27 cellular contexts compared by ENCODE assay signal in genomic region chr11:92611157-92611556, GRCh38.
"Had no signal": no experiment of that assay in that cellular context is flagged by ENCODE, and none has a peak within 500 bp of the region (broad histone marks: within the 10 kb centered on the region; RNA-seq: fewer than 3 reads in every experiment).

No MANE protein-coding gene starts in this region.

- ATAC-seq: stimulated activated effector memory CD8-positive, alpha-beta T cell treated with anti-CD3 and anti-CD28 coated beads, Interleukin-12 subunit alpha, Interleukin-12 subunit beta, amount 100 ng/mL, for 72 hours; stimulated activated memory B cell treated with anti-CD40 and anti-IgM and Interleukin-4, amounts not matched to agents 10 μg/mL and 1 μg/mL and 100 μg/mL, for 72 hours; stimulated activated naive B cell treated with anti-CD40 and anti-IgM and Interleukin-4, amounts not matched to agents 10 μg/mL and 1 μg/mL and 100 μg/mL, for 72 hours; stimulated activated naive CD8-positive, alpha-beta T cell treated with anti-CD3 and anti-CD28 coated beads, Interleukin-15, amount 100 ng/mL, for 72 hours; stimulated activated naive CD8-positive, alpha-beta T cell treated with anti-CD3 and anti-CD28 coated beads, Interleukin-15, Interleukin-2, amounts not matched to agents 100 U/mL and 50 U/mL, for 24 hours; upper lobe of right lung had no signal

- H3K9me3 ChIP-seq: stomach, suprapubic skin, testis, thoracic aorta, thyroid gland, tibial artery, tibial nerve, transverse colon, upper lobe of left lung, upper lobe of right lung, uterus, vagina had no signal

- H3K4me3 Mint-ChIP-seq: stimulated activated effector memory CD8-positive, alpha-beta T cell treated with anti-CD3 and anti-CD28 coated beads, Interleukin-12 subunit alpha, Interleukin-12 subunit beta, amount 100 ng/mL, for 72 hours; stimulated activated memory B cell treated with anti-CD40 and anti-IgM and Interleukin-4, amounts not matched to agents 10 μg/mL and 1 μg/mL and 100 μg/mL, for 72 hours; stimulated activated naive B cell treated with anti-CD40 and anti-IgM and Interleukin-4, amounts not matched to agents 10 μg/mL and 1 μg/mL and 100 μg/mL, for 72 hours; stimulated activated naive CD8-positive, alpha-beta T cell treated with anti-CD3 and anti-CD28 coated beads, Interleukin-15, amount 100 ng/mL, for 72 hours; stimulated activated naive CD8-positive, alpha-beta T cell treated with anti-CD3 and anti-CD28 coated beads, Interleukin-15, Interleukin-2, amounts not matched to agents 100 ng/mL and 50 ng/mL, for 24 hours; type B pancreatic cell had no signal

- H3K27me3 ChIP-seq: stomach, suprapubic skin, testis, thyroid gland, tibial artery, tibial nerve, transverse colon, upper lobe of left lung, upper lobe of right lung, uterus, vagina had no signal

- H3K4me3 ChIP-seq: stomach, suprapubic skin, testis, thoracic aorta, thyroid gland, tibial artery, tibial nerve, transverse colon, upper lobe of left lung, upper lobe of right lung, uterus, vagina had no signal

- H3K27me3 Mint-ChIP-seq: stimulated activated memory B cell treated with anti-CD40 and anti-IgM and Interleukin-4, amounts not matched to agents 10 μg/mL and 1 μg/mL and 100 μg/mL, for 72 hours; stimulated activated naive B cell treated with anti-CD40 and anti-IgM and Interleukin-4, amounts not matched to agents 10 μg/mL and 1 μg/mL and 100 μg/mL, for 72 hours; stimulated activated naive CD8-positive, alpha-beta T cell treated with anti-CD3 and anti-CD28 coated beads, Interleukin-15, amount 100 ng/mL, for 72 hours; stimulated activated naive CD8-positive, alpha-beta T cell treated with anti-CD3 and anti-CD28 coated beads, Interleukin-15, Interleukin-2, amounts not matched to agents 100 ng/mL and 50 ng/mL, for 24 hours; type B pancreatic cell had no signal

- H3K4me1 Mint-ChIP-seq: stimulated activated effector memory CD8-positive, alpha-beta T cell treated with anti-CD3 and anti-CD28 coated beads, Interleukin-12 subunit alpha, Interleukin-12 subunit beta, amount 100 ng/mL, for 72 hours; stimulated activated memory B cell treated with anti-CD40 and anti-IgM and Interleukin-4, amounts not matched to agents 10 μg/mL and 1 μg/mL and 100 μg/mL, for 72 hours; stimulated activated naive B cell treated with anti-CD40 and anti-IgM and Interleukin-4, amounts not matched to agents 10 μg/mL and 1 μg/mL and 100 μg/mL, for 72 hours; stimulated activated naive CD8-positive, alpha-beta T cell treated with anti-CD3 and anti-CD28 coated beads, Interleukin-15, amount 100 ng/mL, for 72 hours had no signal

- H3K27ac Mint-ChIP-seq: stimulated activated effector memory CD8-positive, alpha-beta T cell treated with anti-CD3 and anti-CD28 coated beads, Interleukin-12 subunit alpha, Interleukin-12 subunit beta, amount 100 ng/mL, for 72 hours; stimulated activated memory B cell treated with anti-CD40 and anti-IgM and Interleukin-4, amounts not matched to agents 10 μg/mL and 1 μg/mL and 100 μg/mL, for 72 hours; stimulated activated naive B cell treated with anti-CD40 and anti-IgM and Interleukin-4, amounts not matched to agents 10 μg/mL and 1 μg/mL and 100 μg/mL, for 72 hours; stimulated activated naive CD8-positive, alpha-beta T cell treated with anti-CD3 and anti-CD28 coated beads, Interleukin-15, amount 100 ng/mL, for 72 hours; stimulated activated naive CD8-positive, alpha-beta T cell treated with anti-CD3 and anti-CD28 coated beads, Interleukin-15, Interleukin-2, amounts not matched to agents 100 ng/mL and 50 ng/mL, for 24 hours; type B pancreatic cell had no signal

- H3K9me3 Mint-ChIP-seq: stimulated activated effector memory CD8-positive, alpha-beta T cell treated with anti-CD3 and anti-CD28 coated beads, Interleukin-12 subunit alpha, Interleukin-12 subunit beta, amount 100 ng/mL, for 72 hours; stimulated activated memory B cell treated with anti-CD40 and anti-IgM and Interleukin-4, amounts not matched to agents 10 μg/mL and 1 μg/mL and 100 μg/mL, for 72 hours; stimulated activated naive B cell treated with anti-CD40 and anti-IgM and Interleukin-4, amounts not matched to agents 10 μg/mL and 1 μg/mL and 100 μg/mL, for 72 hours; stimulated activated naive CD8-positive, alpha-beta T cell treated with anti-CD3 and anti-CD28 coated beads, Interleukin-15, amount 100 ng/mL, for 72 hours; stimulated activated naive CD8-positive, alpha-beta T cell treated with anti-CD3 and anti-CD28 coated beads, Interleukin-15, Interleukin-2, amounts not matched to agents 100 ng/mL and 50 ng/mL, for 24 hours; type B pancreatic cell had no signal

- H3K36me3 Mint-ChIP-seq: stimulated activated effector memory CD8-positive, alpha-beta T cell treated with anti-CD3 and anti-CD28 coated beads, Interleukin-12 subunit alpha, Interleukin-12 subunit beta, amount 100 ng/mL, for 72 hours; stimulated activated memory B cell treated with anti-CD40 and anti-IgM and Interleukin-4, amounts not matched to agents 10 μg/mL and 1 μg/mL and 100 μg/mL, for 72 hours; stimulated activated naive B cell treated with anti-CD40 and anti-IgM and Interleukin-4, amounts not matched to agents 10 μg/mL and 1 μg/mL and 100 μg/mL, for 72 hours; type B pancreatic cell had no signal

- H3K36me3 ChIP-seq: stomach, suprapubic skin, thoracic aorta, thyroid gland, tibial artery, tibial nerve, transverse colon, upper lobe of left lung, upper lobe of right lung, uterus, vagina had no signal

- H3K4me1 ChIP-seq: stomach, suprapubic skin, testis, thyroid gland, tibial artery, tibial nerve, transverse colon, upper lobe of left lung, upper lobe of right lung, uterus, vagina had no signal

- H3K27ac ChIP-seq: stomach, suprapubic skin, testis, thoracic aorta, thyroid gland, tibial artery, tibial nerve, transverse colon, upper lobe of left lung, upper lobe of right lung, uterus, vagina had no signal

- DNase-seq: stimulated activated CD4-positive, alpha-beta T cell treated with anti-CD3 and anti-CD28 coated beads, Interleukin-2, amount 100 ng/mL, for 48 hours; stimulated activated CD4-positive, alpha-beta T cell treated with anti-CD3 and anti-CD28 coated beads, Interleukin-4, amount 100 ng/mL, for 1 hour; stimulated activated CD4-positive, alpha-beta T cell treated with anti-CD3 and anti-CD28 coated beads, Interleukin-4, amount 100 ng/mL, for 24 hours; stimulated activated CD4-positive, alpha-beta T cell treated with anti-CD3 and anti-CD28 coated beads, Interleukin-4, amount 100 ng/mL, for 4 hours; stimulated activated CD8-positive, alpha-beta memory T cell treated with anti-CD3 and anti-CD28 coated beads, Interleukin-4, amount 100 ng/mL, for 48 hours; stimulated activated naive B cell treated with anti-CD40 and anti-IgM and Interleukin-4, amounts not matched to agents 10 μg/mL and 1 μg/mL and 100 μg/mL, for 72 hours; stimulated activated naive CD4-positive, alpha-beta T cell; stimulated activated naive CD4-positive, alpha-beta T cell treated with Interleukin-2 at 50 U/mL for 16 hours; stimulated activated naive CD8-positive, alpha-beta T cell treated with anti-CD3 and anti-CD28 coated beads, Interleukin-15, amount 100 ng/mL, for 72 hours; stimulated activated naive CD8-positive, alpha-beta T cell treated with anti-CD3 and anti-CD28 coated beads, Interleukin-15, Interleukin-2, amounts not matched to agents 100 U/mL and 50 U/mL, for 24 hours; stomach; substantia nigra; testis; thyroid gland; tibial artery; transverse colon; upper lobe of left lung; upper lobe of right lung; uterus had no signal
